Comparison of ENCODE assay signal across 1 cellular context in genomic region chr2:219159771-219160185, GRCh38.
TF ChIP-seq lines count a peak whose summit lies in the region.

No MANE protein-coding gene starts in this region.

TF ChIP-seq in GM23338, 12 proteins besides CTCF, POLR2A, EP300 and RAD21 (continued from another document):
- TF ChIP-seq CREB1 (CRISPR knock-in tag; IDR thresholded peaks at IDR 0.05; ENCODE audit: low read depth) = no peak
- TF ChIP-seq ETS1 (IDR thresholded peaks at IDR 0.05) = no peak
TF ChIP-seq in GM23338: peak in this region for 0.
